ENCODE assay signal across 8 cellular contexts in the genomic region with DNA sequence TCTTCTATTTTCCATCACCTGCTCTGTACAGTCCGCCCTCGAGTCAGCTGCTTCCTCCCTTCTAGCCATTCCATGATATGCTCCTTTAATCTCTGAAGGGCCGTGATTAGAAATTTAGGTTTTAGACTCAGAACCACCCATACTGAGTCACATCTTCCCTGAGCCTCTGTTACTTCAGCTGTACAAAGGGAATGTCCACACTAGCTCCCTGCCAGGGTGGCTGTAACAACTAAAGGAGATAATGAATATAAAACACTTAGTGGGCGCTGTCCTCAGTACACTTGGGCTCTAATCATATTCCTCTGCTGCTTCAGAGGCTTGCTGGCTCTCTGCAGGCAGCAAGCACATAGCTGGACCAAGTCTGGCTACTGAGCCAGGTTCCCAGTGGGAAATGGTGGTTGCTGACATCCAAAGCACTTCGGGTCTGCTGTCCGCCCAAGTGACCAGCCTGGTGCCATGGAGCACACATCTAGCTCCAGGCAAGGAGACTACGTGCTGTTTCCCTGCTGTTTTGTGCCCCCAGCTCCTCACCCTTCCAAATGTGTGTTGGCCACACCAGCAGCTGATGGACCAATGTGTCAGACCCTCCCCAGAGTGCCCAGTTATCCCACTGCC. TPM values are rescaled to one million over a fixed set of nuclear protein-coding genes. Genes with fewer than 3 reads are reported as not detected.
A peak's percentile ranks its signal among the peaks of the same experiment; 100 is the strongest.
DNase-seq lines count a peak whose midpoint lies in the region; ATAC-seq and TF ChIP-seq lines count a peak whose summit lies in the region.

No MANE protein-coding gene starts in this region.

- H3K27me3 Mint-ChIP-seq in natural killer cell treated with Interleukin-12 subunit alpha and Interleukin-12 subunit beta and Interleukin-15 and Interleukin-18, amount 100 ng/mL, for 72 hours, result no peaks in the 10 kb centered on the region

- ATAC-seq in natural killer cell treated with Interleukin-12 subunit alpha and Interleukin-12 subunit beta and Interleukin-15 and Interleukin-18, amount 100 ng/mL, for 72 hours, result no peak
- ATAC-seq in GM21423 (IDR thresholded peaks at IDR 0.05; ENCODE audit: unreplicated experiment) (no peak), HG03025 (IDR thresholded peaks at IDR 0.05; ENCODE audit: low FRiP score, unreplicated experiment) (no peak), HG03159 (IDR thresholded peaks at IDR 0.05; ENCODE audit: unreplicated experiment) (no peak)

- 0 out of 2 replicates have a peak, but pooled peaks cover 13% of the 10 kb centered on the region for H4K20me1 ChIP-seq in Karpas-422 (ENCODE audit: insufficient read depth, low read depth, low read length)

- peak overlapping the region; percentile 0 to 50 for H3K27ac Mint-ChIP-seq in natural killer cell treated with Interleukin-12 subunit alpha and Interleukin-12 subunit beta and Interleukin-15 and Interleukin-18, amount 100 ng/mL, for 72 hours

- no peaks in the 10 kb centered on the region for H3K9me3 ChIP-seq in Karpas-422 (ENCODE audit: low read length)

- no peaks in the 10 kb centered on the region; the same call in 1 of the 2 replicates for H3K36me3 ChIP-seq in ACC112 (ENCODE audit: insufficient read depth, low read length)
- H3K36me3 ChIP-seq in Karpas-422 (ENCODE audit: insufficient read depth, low read length), result no peaks in the 10 kb centered on the region

- peak overlapping the region; percentile 74 for H3K4me2 ChIP-seq in Karpas-422 (ENCODE audit: low read depth, low read length, poor library complexity, severe bottlenecking)

- POLR2A ChIA-PET in HEK293T (lab: Yijun Ruan, JAX), result interaction anchor here (0.6 to 1.5 kb wide), 5 partner anchors 12 to 99 kb away, joined by 3 to 4 read pairs (median 3); a partner anchor contains a TSS

- peaks cover 18% of the 10 kb centered on the region for H3K4me1 ChIP-seq in ACC112 (ENCODE audit: control insufficient read depth, insufficient read depth, low read length, unreplicated experiment)
- H3K4me1 ChIP-seq in Karpas-422 (ENCODE audit: low read length), result peaks cover 19% of the 10 kb centered on the region

- no peaks in the 10 kb centered on the region for H3K9me3 Mint-ChIP-seq in natural killer cell treated with Interleukin-12 subunit alpha and Interleukin-12 subunit beta and Interleukin-15 and Interleukin-18, amount 100 ng/mL, for 72 hours

- no peaks in the 10 kb centered on the region for H3K9me2 ChIP-seq in Karpas-422 (replicated peaks; ENCODE audit: insufficient read depth, low read length)

- no peaks in the 10 kb centered on the region for H3K36me3 Mint-ChIP-seq in natural killer cell treated with Interleukin-12 subunit alpha and Interleukin-12 subunit beta and Interleukin-15 and Interleukin-18, amount 100 ng/mL, for 72 hours

- peak overlapping the region; percentile 69; the same call in 1 of the 2 replicates for H3K9ac ChIP-seq in Karpas-422 (ENCODE audit: low read length)

- peak overlapping the region; percentile 86; the same call in 1 of the 2 replicates for H3K4me3 ChIP-seq in ACC112 (ENCODE audit: low read depth, low read length)
- peak overlapping the region; percentile 60; the same call in 1 of the 2 replicates for H3K4me3 ChIP-seq in Karpas-422 (ENCODE audit: low read length)

- H2AFZ ChIP-seq in ACC112 (ENCODE audit: low read length, unreplicated experiment) (no peak overlapping the region), Karpas-422 (ENCODE audit: low read length) (no peak overlapping the region)

- peaks cover 6 to 9% of the 10 kb centered on the region in 2 donors for H3K4me1 Mint-ChIP-seq in natural killer cell treated with Interleukin-12 subunit alpha and Interleukin-12 subunit beta and Interleukin-15 and Interleukin-18, amount 100 ng/mL, for 72 hours (ENCODE audit: low read depth in 2 of 2)

- peak overlapping the region; percentile 45 for H3K4me3 Mint-ChIP-seq in natural killer cell treated with Interleukin-12 subunit alpha and Interleukin-12 subunit beta and Interleukin-15 and Interleukin-18, amount 100 ng/mL, for 72 hours

- DNase-seq in Karpas-422 (no peak), cerebellum (ENCODE audit: low spot score) (peak; percentile 45), HEK293T (ENCODE audit: extremely low spot score) (no peak)
- DNase-seq in natural killer cell treated with Interleukin-12 subunit alpha and Interleukin-12 subunit beta and Interleukin-15 and Interleukin-18, amount 100 ng/mL, for 72 hours (ENCODE audit: low spot score), result no peak

- CTCF ChIA-PET in HEK293T (lab: Yijun Ruan, JAX), result no interaction called here

- H3K79me2 ChIP-seq in ACC112 (ENCODE audit: control insufficient read depth, insufficient read depth, low read length, unreplicated experiment) (peaks cover 6% of the 10 kb centered on the region), Karpas-422 (ENCODE audit: low read length) (no peaks in the 10 kb centered on the region)

- H3K27me3 ChIP-seq in ACC112 (ENCODE audit: insufficient read depth, low read length), result no peaks in the 10 kb centered on the region
- H3K27me3 ChIP-seq in Karpas-422 (ENCODE audit: low read length), result no peaks in the 10 kb centered on the region

- H3K27ac ChIP-seq in ACC112 (ENCODE audit: low read depth, low read length), result peak overlapping the region; percentile 21
- no peak overlapping the region for H3K27ac ChIP-seq in Karpas-422 (ENCODE audit: low read length)

TF ChIP-seq in HEK293T, 16 proteins besides CTCF, POLR2A, EP300 and RAD21:
- TF ChIP-seq SUZ12 (IDR thresholded peaks at IDR 0.05) (no peak), BHLHE40 (IDR thresholded peaks at IDR 0.05; ENCODE audit: borderline replicate concordance) (no peak), L3MBTL2 (conservative IDR thresholded peaks at IDR 0.05) (no peak), ZNF384 (IDR thresholded peaks at IDR 0.05) (no peak), TARDBP (IDR thresholded peaks at IDR 0.05) (no peak), FOXK2 (IDR thresholded peaks at IDR 0.05) (no peak), CTBP1 (IDR thresholded peaks at IDR 0.05; ENCODE audit: borderline replicate concordance) (no peak), ARNT (IDR thresholded peaks at IDR 0.05) (no peak), ELF4 (IDR thresholded peaks at IDR 0.05) (no peak), SP1 (IDR thresholded peaks at IDR 0.05) (no peak), NFRKB (IDR thresholded peaks at IDR 0.05) (no peak), FOXA1 (IDR thresholded peaks at IDR 0.05) (no peak), LEF1 (IDR thresholded peaks at IDR 0.05; ENCODE audit: borderline replicate concordance) (no peak), FOXM1 (IDR thresholded peaks at IDR 0.05; ENCODE audit: borderline replicate concordance) (no peak), HDGF (IDR thresholded peaks at IDR 0.05; ENCODE audit: borderline replicate concordance) (no peak)
- TF ChIP-seq, protein P1, sequence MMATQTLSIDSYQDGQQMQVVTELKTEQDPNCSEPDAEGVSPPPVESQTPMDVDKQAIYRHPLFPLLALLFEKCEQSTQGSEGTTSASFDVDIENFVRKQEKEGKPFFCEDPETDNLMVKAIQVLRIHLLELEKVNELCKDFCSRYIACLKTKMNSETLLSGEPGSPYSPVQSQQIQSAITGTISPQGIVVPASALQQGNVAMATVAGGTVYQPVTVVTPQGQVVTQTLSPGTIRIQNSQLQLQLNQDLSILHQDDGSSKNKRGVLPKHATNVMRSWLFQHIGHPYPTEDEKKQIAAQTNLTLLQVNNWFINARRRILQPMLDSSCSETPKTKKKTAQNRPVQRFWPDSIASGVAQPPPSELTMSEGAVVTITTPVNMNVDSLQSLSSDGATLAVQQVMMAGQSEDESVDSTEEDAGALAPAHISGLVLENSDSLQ (IDR thresholded peaks at IDR 0.05), result no peak
TF ChIP-seq in HEK293T: peak in this region for 0.

RNA-seq across cellular contexts. Expression of a gene that starts 0.9 kb away (rescaled TPM):
- total RNA-seq in Karpas-422 (2014; rRNA removed; shearing (Covaris generic); ENCODE audit: low replicate concordance), result 8.4 and 11.6 TPM in 2 replicates
- total RNA-seq in cerebellum, result 3.8 TPM
- total RNA-seq in natural killer cell treated with Interleukin-12 subunit alpha and Interleukin-12 subunit beta and Interleukin-15 and Interleukin-18, amount 100 ng/mL, for 72 hours, result 10 to 100 TPM in 1 of 2 donors, 1 to 10 TPM in 1; 9.1 to 14.7 TPM

RNA-seq across cellular contexts. Expression of a gene that starts 29.1 kb away (rescaled TPM):
- 10.3 and 15.4 TPM in 2 replicates for total RNA-seq in Karpas-422 (2014; rRNA removed; shearing (Covaris generic); ENCODE audit: low replicate concordance)
- 6.3 TPM for total RNA-seq in cerebellum
- total RNA-seq in natural killer cell treated with Interleukin-12 subunit alpha and Interleukin-12 subunit beta and Interleukin-15 and Interleukin-18, amount 100 ng/mL, for 72 hours, result 10 to 100 TPM; 27.9 to 29.2 TPM
